Comparison of ENCODE assay signal across 12 cellular contexts in genomic region chr19:7397687-7398086, GRCh38. TPM values are rescaled to one million over a fixed set of nuclear protein-coding genes. Genes with fewer than 3 reads are reported as not detected.
DNase-seq lines count a peak whose midpoint lies in the region; ATAC-seq and TF ChIP-seq lines count a peak whose summit lies in the region.
"Had no signal": no experiment of that assay in that cellular context is flagged by ENCODE, and none has a peak within 500 bp of the region (broad histone marks: within the 10 kb centered on the region; RNA-seq: fewer than 3 reads in every experiment).

No MANE protein-coding gene starts in this region.

- ATAC-seq in heart left ventricle (no peak), HG03432 (IDR thresholded peaks at IDR 0.05; ENCODE audit: unreplicated experiment) (no peak)

- CTCF ChIA-PET in activated CD4-positive, alpha-beta T cell treated with anti-CD3 and anti-CD28 coated beads, Interleukin-2, amount 10 ng/mL, durations not matched to agents 7 days and 5 days (lab: Charles Lee), result interaction anchor here (0.7 to 1.0 kb wide), 2 partner anchors 22 to 30 kb away, joined by 4 read pairs; no protein-coding TSS in a partner anchor

- TF ChIP-seq CTCF in fibroblast of villous mesenchyme (IDR thresholded peaks at IDR 0.05; ENCODE audit: insufficient read depth, low read depth, low read length) (no peak), spleen (IDR thresholded peaks at IDR 0.05 in 8 of 11, conservative IDR thresholded peaks at IDR 0.05 in 3 of 11) (no peak), heart left ventricle (IDR thresholded peaks at IDR 0.05) (no peak)

- no peak for TF ChIP-seq POLR2A in spleen (IDR thresholded peaks at IDR 0.05)
- TF ChIP-seq POLR2A in heart left ventricle (IDR thresholded peaks at IDR 0.05), result no peak

- H3K27ac Mint-ChIP-seq in activated CD4-positive, alpha-beta T cell treated with anti-CD3 and anti-CD28 coated beads, Interleukin-2, amount 10 ng/mL, durations not matched to agents 7 days and 5 days, result peak overlapping the region; percentile 50
- no peak overlapping the region for H3K27ac Mint-ChIP-seq in T-helper 2 cell treated with Interferon-gamma antibody and Interleukin-4, amounts not matched to agents 5 μg/mL and 100 μg/mL, for 36 hours

- peak overlapping the region in 7 of 8 donors; percentile 30 to 79 (median 71) for H3K27ac ChIP-seq in spleen
- no peak overlapping the region for H3K27ac ChIP-seq in heart left ventricle

- H3K4me1 ChIP-seq in spleen, result peaks cover 26 to 82% (median 61%) of the 10 kb centered on the region in 6 donors
- H3K4me1 ChIP-seq in heart left ventricle, result peaks cover 0 to 34% (median 15%) of the 10 kb centered on the region in 12 donors

- H3K36me3 ChIP-seq in spleen (peaks cover 2 to 47% (median 18%) of the 10 kb centered on the region in 6 donors), heart left ventricle (peaks cover 0 to 14% (median 0%) of the 10 kb centered on the region in 9 donors)

- no peak for DNase-seq in activated CD4-positive, alpha-beta T cell treated with anti-CD3 and anti-CD28 coated beads, Interleukin-2, amount 10 ng/mL, durations not matched to agents 7 days and 5 days
- no peak for DNase-seq in activated CD4-positive, alpha-beta T cell treated with anti-CD3 and anti-CD28 coated beads, Interleukin-2, amount 50 U/mL, for 1 hour
- DNase-seq in T-helper 2 cell treated with Interferon-gamma antibody and Interleukin-4, amounts not matched to agents 5 μg/mL and 100 μg/mL, for 36 hours (ENCODE audit: low spot score), result no peak
- DNase-seq in fibroblast of villous mesenchyme (ENCODE audit: low read depth) (peak; percentile 96), spleen (no peak), heart left ventricle (no peak), HuH-7 (ENCODE audit: low spot score) (no peak)
- DNase-seq: cortex of kidney, NCI-H1436, retina, RPMI8226 had no signal

- H3K4me3 ChIP-seq in fibroblast of villous mesenchyme (ENCODE audit: low read depth, low read length) (no peak overlapping the region), spleen (no peak overlapping the region), heart left ventricle (no peak overlapping the region)

- no peaks in the 10 kb centered on the region for H3K27me3 Mint-ChIP-seq in activated CD4-positive, alpha-beta T cell treated with anti-CD3 and anti-CD28 coated beads, Interleukin-2, amount 10 ng/mL, durations not matched to agents 7 days and 5 days
- no peaks in the 10 kb centered on the region for H3K27me3 Mint-ChIP-seq in T-helper 2 cell treated with Interferon-gamma antibody and Interleukin-4, amounts not matched to agents 5 μg/mL and 100 μg/mL, for 36 hours (ENCODE audit: low read depth)

- POLR2A ChIA-PET in activated CD4-positive, alpha-beta T cell treated with anti-CD3 and anti-CD28 coated beads, Interleukin-2, amount 10 ng/mL, durations not matched to agents 7 days and 5 days (lab: Charles Lee), result no interaction called here

- no peak overlapping the region for H3K4me3 Mint-ChIP-seq in activated CD4-positive, alpha-beta T cell treated with anti-CD3 and anti-CD28 coated beads, Interleukin-2, amount 10 ng/mL, durations not matched to agents 7 days and 5 days
- H3K4me3 Mint-ChIP-seq in T-helper 2 cell treated with Interferon-gamma antibody and Interleukin-4, amounts not matched to agents 5 μg/mL and 100 μg/mL, for 36 hours, result peak overlapping the region; percentile 29

- peaks cover 2% of the 10 kb centered on the region for H3K9me3 Mint-ChIP-seq in activated CD4-positive, alpha-beta T cell treated with anti-CD3 and anti-CD28 coated beads, Interleukin-2, amount 10 ng/mL, durations not matched to agents 7 days and 5 days
- no peaks in the 10 kb centered on the region for H3K9me3 Mint-ChIP-seq in T-helper 2 cell treated with Interferon-gamma antibody and Interleukin-4, amounts not matched to agents 5 μg/mL and 100 μg/mL, for 36 hours

- H3K9me3 ChIP-seq in spleen (peaks cover 0 to 5% (median 0%) of the 10 kb centered on the region in 8 donors), heart left ventricle (no peaks in the 10 kb centered on the region)

- peaks cover 33% of the 10 kb centered on the region for H3K36me3 Mint-ChIP-seq in activated CD4-positive, alpha-beta T cell treated with anti-CD3 and anti-CD28 coated beads, Interleukin-2, amount 10 ng/mL, durations not matched to agents 7 days and 5 days (ENCODE audit: low read depth)
- peaks cover 17% of the 10 kb centered on the region for H3K36me3 Mint-ChIP-seq in T-helper 2 cell treated with Interferon-gamma antibody and Interleukin-4, amounts not matched to agents 5 μg/mL and 100 μg/mL, for 36 hours (ENCODE audit: low read depth)

- 81 to 90% (median 83%) methylated on average over 9 of the region's 9 CpGs for WGBS in spleen, 5 donors
- WGBS in heart left ventricle, 4 donors, result 93 to 96% (median 95%) methylated on average over 9 of the region's 9 CpGs

- intact Hi-C loops in spleen (cut with DNase I; ENCODE audit: low total_unique reads), result no loop called here
- intact Hi-C loops in heart left ventricle (cut with DNase I), result loop anchor here in 6 of 10 donors (10.0 kb wide), 2 partner anchors 127 to 137 kb away; partner anchors contain the start of genes PNPLA6 (in 5 of the 6) and MCOLN1 (in 1 of the 6)

- H3K27me3 ChIP-seq in spleen (replicated peaks in 1 of 7), result no peaks in the 10 kb centered on the region
- H3K27me3 ChIP-seq in heart left ventricle, result no peaks in the 10 kb centered on the region

- peaks cover 33% of the 10 kb centered on the region for H3K4me1 Mint-ChIP-seq in activated CD4-positive, alpha-beta T cell treated with anti-CD3 and anti-CD28 coated beads, Interleukin-2, amount 10 ng/mL, durations not matched to agents 7 days and 5 days
- H3K4me1 Mint-ChIP-seq in T-helper 2 cell treated with Interferon-gamma antibody and Interleukin-4, amounts not matched to agents 5 μg/mL and 100 μg/mL, for 36 hours (ENCODE audit: low read depth), result peaks cover 15% of the 10 kb centered on the region

RNA-seq across cellular contexts. Expression of gene ARHGEF18, which starts 49.0 kb away (rescaled TPM):
- total RNA-seq in activated CD4-positive, alpha-beta T cell treated with anti-CD3 and anti-CD28 coated beads, Interleukin-2, amount 10 ng/mL, durations not matched to agents 7 days and 5 days, result 10 to 100 TPM; 78.3 to 88.2 TPM
- total RNA-seq in fibroblast of villous mesenchyme, result 30.9 and 35.0 TPM in 2 replicates
- 10 to 100 TPM; 60.2 to 79.8 (median 71.1) TPM for total RNA-seq in spleen
- 10 to 100 TPM; 24.3 to 56.9 (median 38.1) TPM for polyA plus RNA-seq in spleen
- total RNA-seq in heart left ventricle, result 10 to 100 TPM in 3 of 9 donors, 1 to 10 TPM in 6; 6.5 to 15.1 (median 9.1) TPM
- 10 to 100 TPM in 1 of 2 donors, 1 to 10 TPM in 1; 4.1 to 13.3 TPM for polyA plus RNA-seq in heart left ventricle

Comparison
In these comparisons a context has a peak if more than half of its experiments do, and no peak if none do; other contexts are left out.
1. H3K27ac ChIP-seq: peak in spleen (7 of 8); none in heart left ventricle (0 of 12).